Comparison of ENCODE assay signal across 9 cellular contexts in the genomic region with DNA sequence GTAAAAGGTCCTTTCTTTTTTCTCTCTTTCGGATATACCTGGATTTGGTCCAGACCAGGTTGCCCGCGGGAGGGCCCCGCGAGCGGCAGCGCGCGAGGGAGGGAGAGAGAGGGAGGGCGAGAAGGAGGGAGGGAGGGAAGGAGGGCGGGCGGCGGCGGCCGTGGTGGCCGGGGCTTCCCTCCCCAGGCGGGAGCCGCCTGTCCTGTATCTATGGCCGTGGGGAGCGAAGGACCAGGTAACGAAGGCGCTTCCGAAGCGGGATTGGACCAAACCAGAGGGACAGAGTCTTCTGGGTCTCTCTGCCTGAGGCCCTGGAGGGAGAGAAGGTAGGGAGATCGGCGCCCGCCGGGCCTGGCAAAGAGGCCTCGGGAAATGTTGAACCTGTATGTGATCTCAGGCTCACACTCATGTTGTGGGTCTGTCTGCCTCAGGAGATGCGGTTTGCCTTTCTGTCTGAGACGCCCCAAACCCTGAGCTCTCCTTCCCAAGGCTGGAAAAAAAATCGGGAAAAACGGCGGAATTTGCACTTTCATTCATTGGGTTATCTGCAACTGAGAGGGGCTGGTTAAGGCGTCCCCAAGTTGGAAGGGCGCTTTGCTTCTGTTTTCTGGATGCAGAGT. TPM values are rescaled to one million over a fixed set of nuclear protein-coding genes. Genes with fewer than 3 reads are reported as not detected.
DNase-seq lines count a peak whose midpoint lies in the region; ATAC-seq and TF ChIP-seq lines count a peak whose summit lies in the region.
"Had no signal": no experiment of that assay in that cellular context is flagged by ENCODE, and none has a peak within 500 bp of the region (broad histone marks: within the 10 kb centered on the region; RNA-seq: fewer than 3 reads in every experiment).

No MANE protein-coding gene starts in this region.

- no peaks in the 10 kb centered on the region for H3K36me3 Mint-ChIP-seq in T-helper 2 cell treated with Interferon-gamma antibody and Interleukin-4, amounts not matched to agents 5 μg/mL and 100 μg/mL, for 36 hours (ENCODE audit: low read depth)
- H3K36me3 Mint-ChIP-seq in stimulated activated naive B cell treated with anti-CD40 and anti-IgM and Interleukin-4, amounts not matched to agents 10 μg/mL and 1 μg/mL and 100 μg/mL, for 72 hours: peaks cover 4 to 5% of the 10 kb centered on the region in 2 donors

- no peaks in the 10 kb centered on the region for H3K9me3 Mint-ChIP-seq in T-helper 2 cell treated with Interferon-gamma antibody and Interleukin-4, amounts not matched to agents 5 μg/mL and 100 μg/mL, for 36 hours
- peaks cover 1 to 3% of the 10 kb centered on the region in 2 donors for H3K9me3 Mint-ChIP-seq in stimulated activated naive B cell treated with anti-CD40 and anti-IgM and Interleukin-4, amounts not matched to agents 10 μg/mL and 1 μg/mL and 100 μg/mL, for 72 hours

- peaks cover 0 to 5% (median 0%) of the 10 kb centered on the region in 4 donors for H3K9me3 ChIP-seq in Peyer's patch

- TF ChIP-seq POLR2A in Peyer's patch (IDR thresholded peaks at IDR 0.05): no peak

- peaks cover 0 to 62% of the 10 kb centered on the region in 2 donors for H3K27me3 ChIP-seq in Peyer's patch

- H3K27ac ChIP-seq in Peyer's patch: peak overlapping the region; percentile 64 to 83 (median 68)

- H3K4me1 ChIP-seq in Peyer's patch: peaks cover 4 to 44% (median 18%) of the 10 kb centered on the region in 4 donors

- peaks cover 21% of the 10 kb centered on the region for H3K4me1 Mint-ChIP-seq in T-helper 2 cell treated with Interferon-gamma antibody and Interleukin-4, amounts not matched to agents 5 μg/mL and 100 μg/mL, for 36 hours (ENCODE audit: low read depth)
- H3K4me1 Mint-ChIP-seq in stimulated activated naive B cell treated with anti-CD40 and anti-IgM and Interleukin-4, amounts not matched to agents 10 μg/mL and 1 μg/mL and 100 μg/mL, for 72 hours: peaks cover 37 to 63% of the 10 kb centered on the region in 2 donors

- H3K4me3 ChIP-seq in Peyer's patch: peak overlapping the region; percentile 7 to 56 (median 44)

- no peaks in the 10 kb centered on the region for H3K36me3 ChIP-seq in Peyer's patch

- ATAC-seq in stimulated activated naive B cell treated with anti-CD40 and anti-IgM and Interleukin-4, amounts not matched to agents 10 μg/mL and 1 μg/mL and 100 μg/mL, for 72 hours (replicated peaks): no peak
- no peak for ATAC-seq in HG02798 (IDR thresholded peaks at IDR 0.05; ENCODE audit: poor library complexity, unreplicated experiment)

- H3K4me3 Mint-ChIP-seq in T-helper 2 cell treated with Interferon-gamma antibody and Interleukin-4, amounts not matched to agents 5 μg/mL and 100 μg/mL, for 36 hours: peak overlapping the region; percentile 26
- peak overlapping the region; percentile 85 to 94 for H3K4me3 Mint-ChIP-seq in stimulated activated naive B cell treated with anti-CD40 and anti-IgM and Interleukin-4, amounts not matched to agents 10 μg/mL and 1 μg/mL and 100 μg/mL, for 72 hours

- no peak for DNase-seq in T-helper 2 cell treated with Interferon-gamma antibody and Interleukin-4, amounts not matched to agents 5 μg/mL and 100 μg/mL, for 36 hours (ENCODE audit: low spot score)
- DNase-seq in T-helper 2 cell: no peak
- DNase-seq in Peyer's patch: no peak
- DNase-seq in foreskin melanocyte: peak; percentile 27
- DNase-seq in stimulated activated naive B cell treated with anti-CD40 and anti-IgM and Interleukin-4, amounts not matched to agents 10 μg/mL and 1 μg/mL and 100 μg/mL, for 72 hours: no peak
- DNase-seq in hepatic stellate cell (ENCODE audit: low spot score): no peak
- DNase-seq in NCI-H1930 (lab: John Stamatoyannopoulos, UW): no peak
- DNase-seq: stimulated activated CD4-positive, alpha-beta T cell treated with anti-CD3 and anti-CD28 coated beads, Interleukin-1b, Interleukin-23, amount 100 ng/mL, for 48 hours had no signal

- no peak overlapping the region for H3K27ac Mint-ChIP-seq in T-helper 2 cell treated with Interferon-gamma antibody and Interleukin-4, amounts not matched to agents 5 μg/mL and 100 μg/mL, for 36 hours
- peak overlapping the region; percentile 51 for H3K27ac Mint-ChIP-seq in stimulated activated naive B cell treated with anti-CD40 and anti-IgM and Interleukin-4, amounts not matched to agents 10 μg/mL and 1 μg/mL and 100 μg/mL, for 72 hours

- peaks cover 92% of the 10 kb centered on the region for H3K27me3 Mint-ChIP-seq in T-helper 2 cell treated with Interferon-gamma antibody and Interleukin-4, amounts not matched to agents 5 μg/mL and 100 μg/mL, for 36 hours (ENCODE audit: low read depth)
- peaks cover 83 to 95% of the 10 kb centered on the region in 2 donors for H3K27me3 Mint-ChIP-seq in stimulated activated naive B cell treated with anti-CD40 and anti-IgM and Interleukin-4, amounts not matched to agents 10 μg/mL and 1 μg/mL and 100 μg/mL, for 72 hours

- no peak for TF ChIP-seq CTCF in Peyer's patch (IDR thresholded peaks at IDR 0.05)

RNA-seq across cellular contexts. Expression of gene HOXC9, which starts 5.2 kb away (rescaled TPM):
- 10 to 100 TPM in 1 of 4 donors, 1 to 10 TPM in 2, not detected in 1; 1.7 to 13.2 (median 1.9) TPM for total RNA-seq in Peyer's patch

RNA-seq across cellular contexts. Expression of gene HOXC10, which starts 9.9 kb away (rescaled TPM):
- 1 to 10 TPM in 1 of 4 donors, not detected in 3; 1.0 TPM for total RNA-seq in Peyer's patch

RNA-seq across cellular contexts. Expression of gene HOXC8, which starts 14.0 kb away (rescaled TPM):
- total RNA-seq in Peyer's patch: 1 to 10 TPM in 3 of 4 donors, under 1 TPM in 1; 0.35 to 1.7 (median 1.1) TPM

RNA-seq across cellular contexts. Expression of gene HOTAIR, which starts 20.0 kb away (rescaled TPM):
- total RNA-seq in Peyer's patch: 1 to 10 TPM in 1 of 4 donors, not detected in 3; 1.4 TPM

RNA-seq across cellular contexts. Expression of gene HOXC11, which starts 21.9 kb away (rescaled TPM):
- total RNA-seq in Peyer's patch: under 1 TPM in 3 of 4 donors, not detected in 1; 0.40 to 0.76 (median 0.70) TPM
